ENCODE assay signal across 8 cellular contexts in genomic region chr16:31700530-31701388, GRCh38.
DNase-seq lines count a peak whose midpoint lies in the region; ATAC-seq and TF ChIP-seq lines count a peak whose summit lies in the region.

No MANE protein-coding gene starts in this region.

- DNase-seq in adipocyte (ENCODE audit: low read depth): peak; percentile 85
- peak in 41 of 51 donors; percentile 11 to 87 (median 62) for DNase-seq in hypothalamus (lab: John Stamatoyannopoulos, UW)
- DNase-seq in sigmoid colon: peak; percentile 91
- DNase-seq in GDM1 (lab: John Stamatoyannopoulos, UW): no peak

- H4K20me1 ChIP-seq in BLaER1 treated with 17β-estradiol and CSF1 and Interleukin-3, amounts not matched to agents 10 nM and 100 nM: peaks cover 0 to 47% (median 16%) of the 10 kb centered on the region in 11 experiments; a peak in 12 of 22 replicates

- peaks cover 23 to 36% (median 32%) of the 10 kb centered on the region in 10 experiments for H3K4me1 ChIP-seq in BLaER1 treated with 17β-estradiol and CSF1 and Interleukin-3, amounts not matched to agents 10 nM and 100 nM
- peaks cover 6% of the 10 kb centered on the region for H3K4me1 ChIP-seq in adipocyte (ENCODE audit: control insufficient read depth, insufficient read depth, low read length)
- peaks cover 0 to 15% (median 10%) of the 10 kb centered on the region in 4 donors for H3K4me1 ChIP-seq in sigmoid colon

- peak overlapping the region; percentile 84 to 99 (median 94) for H3K4me2 ChIP-seq in BLaER1 treated with 17β-estradiol and CSF1 and Interleukin-3, amounts not matched to agents 10 nM and 100 nM

- no peak for TF ChIP-seq POLR2A in sigmoid colon (IDR thresholded peaks at IDR 0.05)

- H3K9me3 ChIP-seq in BLaER1 treated with 17β-estradiol and CSF1 and Interleukin-3, amounts not matched to agents 10 nM and 100 nM (replicated peaks in 1 of 11): no peaks in the 10 kb centered on the region
- H3K9me3 ChIP-seq in adipocyte (ENCODE audit: control insufficient read depth, low read length): no peaks in the 10 kb centered on the region
- no peaks in the 10 kb centered on the region for H3K9me3 ChIP-seq in sigmoid colon

- peaks cover 27 to 35% (median 32%) of the 10 kb centered on the region in 11 experiments for H3K36me3 ChIP-seq in BLaER1 treated with 17β-estradiol and CSF1 and Interleukin-3, amounts not matched to agents 10 nM and 100 nM
- H3K36me3 ChIP-seq in adipocyte (ENCODE audit: control insufficient read depth, insufficient read depth, low read length, severe bottlenecking) (peaks cover 15% of the 10 kb centered on the region), sigmoid colon (peaks cover 0 to 27% (median 14%) of the 10 kb centered on the region in 4 donors)

- ATAC-seq in GM19035 (IDR thresholded peaks at IDR 0.05; ENCODE audit: unreplicated experiment) (peak; percentile 91), HG03175 (IDR thresholded peaks at IDR 0.05; ENCODE audit: unreplicated experiment) (peak; percentile 90), SK-N-SH treated with all-trans-retinoic acid at 6 μM for 48 hours (peak; percentile 69)

- H3K4me3 ChIP-seq in BLaER1 treated with 17β-estradiol and CSF1 and Interleukin-3, amounts not matched to agents 10 nM and 100 nM: peak overlapping the region; percentile 69 to 92 (median 84)
- H3K4me3 ChIP-seq in adipocyte (ENCODE audit: low read length) (peak overlapping the region; percentile 97), sigmoid colon (peak overlapping the region; percentile 64 to 89 (median 74))

- intact Hi-C loops in sigmoid colon (cut with DNase I): no loop called here

- WGBS in sigmoid colon, 2 donors: 0 to 1% methylated on average over 56 of the region's 56 CpGs

- TF ChIP-seq CTCF in sigmoid colon (IDR thresholded peaks at IDR 0.05): no peak

- H3K9ac ChIP-seq in BLaER1 treated with 17β-estradiol and CSF1 and Interleukin-3, amounts not matched to agents 10 nM and 100 nM: peak overlapping the region; percentile 69 to 88 (median 82)
- peak overlapping the region; percentile 83 for H3K9ac ChIP-seq in adipocyte (ENCODE audit: low read length)

- TF ChIP-seq EP300 in sigmoid colon (IDR thresholded peaks at IDR 0.05): no peak

- H3K27ac ChIP-seq in BLaER1 treated with 17β-estradiol and CSF1 and Interleukin-3, amounts not matched to agents 10 nM and 100 nM: peak overlapping the region; percentile 55 to 80 (median 74); a peak in 21 of 22 replicates
- peak overlapping the region; percentile 27 to 63 (median 48) for H3K27ac ChIP-seq in sigmoid colon

- H3K27me3 ChIP-seq in BLaER1 treated with 17β-estradiol and CSF1 and Interleukin-3, amounts not matched to agents 10 nM and 100 nM: no peaks in the 10 kb centered on the region; a peak in 2 of 22 replicates
- peaks cover 22% of the 10 kb centered on the region for H3K27me3 ChIP-seq in adipocyte (replicated peaks; ENCODE audit: control insufficient read depth, insufficient read depth, low read length)
- H3K27me3 ChIP-seq in sigmoid colon: no peaks in the 10 kb centered on the region

TF ChIP-seq in SK-N-SH treated with all-trans-retinoic acid at 6 μM for 48 hours, 23 proteins besides CTCF, POLR2A, EP300 and RAD21:
- TF ChIP-seq OSR1 (CRISPR knock-in tag; IDR thresholded peaks at IDR 0.05) (no peak), TCF4 (CRISPR knock-in tag; IDR thresholded peaks at IDR 0.05; ENCODE audit: borderline replicate concordance) (no peak), ESRRG (CRISPR knock-in tag; IDR thresholded peaks at IDR 0.05) (no peak), GLIS3 (CRISPR knock-in tag; IDR thresholded peaks at IDR 0.05) (no peak), RARB (CRISPR knock-in tag; IDR thresholded peaks at IDR 0.05) (no peak), ZC3H10 (CRISPR knock-in tag; IDR thresholded peaks at IDR 0.05) (no peak), PPARA (CRISPR knock-in tag; IDR thresholded peaks at IDR 0.05; ENCODE audit: borderline replicate concordance) (no peak)
TF ChIP-seq in SK-N-SH treated with all-trans-retinoic acid at 6 μM for 48 hours: peak in this region for 0.
